In the genomic region with DNA sequence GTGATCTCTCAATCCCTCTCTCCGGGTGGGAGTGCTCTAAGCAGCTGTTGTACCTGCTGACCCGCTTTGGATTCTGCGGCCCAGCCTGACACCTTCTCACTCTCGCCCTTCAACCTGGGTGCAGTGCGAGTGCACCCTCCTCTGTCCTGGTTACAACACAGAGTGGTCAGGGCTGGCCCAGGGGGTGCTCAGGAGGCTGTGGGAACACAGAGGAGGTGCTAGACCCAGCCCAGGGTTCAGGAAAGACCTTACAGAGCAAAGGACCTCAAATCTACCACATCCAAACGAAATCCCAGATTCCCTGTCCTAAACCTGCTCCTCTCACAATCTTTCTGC, we compare ENCODE assay signal across 8 cellular contexts. TPM values are rescaled to one million over a fixed set of nuclear protein-coding genes. Genes with fewer than 3 reads are reported as not detected.
DNase-seq lines count a peak whose midpoint lies in the region; ATAC-seq and TF ChIP-seq lines count a peak whose summit lies in the region.

No MANE protein-coding gene starts in this region.

- TF ChIP-seq CTCF in DND-41 (IDR thresholded peaks at IDR 0.05; ENCODE audit: borderline replicate concordance, extremely low read depth, low read length, poor library complexity, severe bottlenecking) (no peak), neural crest cell (conservative IDR thresholded peaks at IDR 0.05) (no peak)

- H2AFZ ChIP-seq in DND-41 (ENCODE audit: low read depth, low read length), result peak overlapping the region; percentile 80

- H3K4me2 ChIP-seq in DND-41 (ENCODE audit: insufficient read depth, low read length), result peak overlapping the region; percentile 84

- H3K36me3 Mint-ChIP-seq in neural crest cell (ENCODE audit: low read depth), result peaks cover 2% of the 10 kb centered on the region

- H3K9me3 ChIP-seq in DND-41 (ENCODE audit: insufficient read depth, low read length, severe bottlenecking) (no peaks in the 10 kb centered on the region), MG63 (peaks cover 2% of the 10 kb centered on the region; the same call in 1 of the 2 replicates), endocrine pancreas (ENCODE audit: control insufficient read depth, low read length) (no peaks in the 10 kb centered on the region)

- peak overlapping the region; percentile 91 for H3K4me3 Mint-ChIP-seq in neural crest cell

- no peak overlapping the region for H3K27ac ChIP-seq in DND-41 (ENCODE audit: low read length)

- DNase-seq in DND-41 (no peak), MG63 (no peak), neural crest cell (ENCODE audit: low read depth, low spot score) (no peak), kidney tubule cell (ENCODE audit: low spot score) (no peak), NCI-H2107 (lab: John Stamatoyannopoulos, UW) (no peak)

- H4K20me1 ChIP-seq in DND-41 (ENCODE audit: insufficient read depth, low read length), result no peaks in the 10 kb centered on the region

- H3K27me3 ChIP-seq in DND-41 (ENCODE audit: insufficient read depth, low read length, poor library complexity) (no peaks in the 10 kb centered on the region), MG63 (no peaks in the 10 kb centered on the region), endocrine pancreas (ENCODE audit: control insufficient read depth, insufficient read depth, low read length) (no peaks in the 10 kb centered on the region)

- H3K27me3 Mint-ChIP-seq in neural crest cell (ENCODE audit: low read depth), result peaks cover 3% of the 10 kb centered on the region

- H3K9me3 Mint-ChIP-seq in neural crest cell, result no peaks in the 10 kb centered on the region

- peaks cover 20% of the 10 kb centered on the region for H3K4me1 Mint-ChIP-seq in neural crest cell

- H3K9ac ChIP-seq in DND-41 (ENCODE audit: low read depth, low read length) (no peak overlapping the region), endocrine pancreas (ENCODE audit: control insufficient read depth, insufficient read depth, low read length) (peak overlapping the region; percentile 55)

- ATAC-seq in DND-41 (ENCODE audit: insufficient read depth, low read depth) (no peak), GM21619 (IDR thresholded peaks at IDR 0.05; ENCODE audit: unreplicated experiment) (no peak), HG03565 (IDR thresholded peaks at IDR 0.05; ENCODE audit: unreplicated experiment) (no peak)

- H3K27ac Mint-ChIP-seq in neural crest cell (ENCODE audit: unreplicated experiment), result peak overlapping the region; percentile 92

- H3K4me1 ChIP-seq in DND-41 (ENCODE audit: insufficient read depth, low read length), result peaks cover 16% of the 10 kb centered on the region
- no peaks in the 10 kb centered on the region for H3K4me1 ChIP-seq in endocrine pancreas (ENCODE audit: control insufficient read depth, insufficient read depth, low read length)

- H3K4me3 ChIP-seq in DND-41 (ENCODE audit: low read depth in 1 of 2, low read length in 2 of 2) (peak overlapping the region in 1 of 2 experiments; percentile 81; a peak in 2 of 4 replicates), MG63 (peak overlapping the region; percentile 55), endocrine pancreas (ENCODE audit: control insufficient read depth, insufficient read depth, low read length) (peak overlapping the region; percentile 33)

- H3K36me3 ChIP-seq in DND-41 (ENCODE audit: insufficient read depth, low read length), result no peaks in the 10 kb centered on the region
- 0 out of 2 replicates have a peak, but pooled peaks cover under 1% of the 10 kb centered on the region for H3K36me3 ChIP-seq in MG63
- H3K36me3 ChIP-seq in endocrine pancreas (ENCODE audit: control insufficient read depth, insufficient read depth, low read length), result no peaks in the 10 kb centered on the region

- H3K79me2 ChIP-seq in DND-41 (ENCODE audit: insufficient read depth, low read length), result no peaks in the 10 kb centered on the region

RNA-seq across cellular contexts. Expression of gene ZNF175, which starts 23.7 kb away (rescaled TPM):
- total RNA-seq in MG63 (2014; rRNA removed; shearing (Covaris generic); ENCODE audit: low replicate concordance), result 2.9 and 10.9 TPM in 2 replicates
- 12.9 and 15.8 TPM in 2 replicates for total RNA-seq in neural crest cell

RNA-seq across cellular contexts. Expression of gene SIGLEC5, which starts 35.5 kb away (rescaled TPM):
- not detected in 2 replicates for total RNA-seq in MG63 (2014; rRNA removed; shearing (Covaris generic); ENCODE audit: low replicate concordance)
- total RNA-seq in neural crest cell, result not detected in 2 replicates

RNA-seq across cellular contexts. Expression of gene SIGLEC14, which starts 51.9 kb away (rescaled TPM):
- not detected in 2 replicates for total RNA-seq in MG63 (2014; rRNA removed; shearing (Covaris generic); ENCODE audit: low replicate concordance)
- not detected in 2 replicates for total RNA-seq in neural crest cell
